ENCODE assay signal across 19 cellular contexts in genomic region chr1:27589441-27589840, GRCh38. TPM values are rescaled to one million over a fixed set of nuclear protein-coding genes. Genes with fewer than 3 reads are reported as not detected.
DNase-seq lines count a peak whose midpoint lies in the region; ATAC-seq and TF ChIP-seq lines count a peak whose summit lies in the region.
"Had no signal": no experiment of that assay in that cellular context is flagged by ENCODE, and none has a peak within 500 bp of the region (broad histone marks: within the 10 kb centered on the region; RNA-seq: fewer than 3 reads in every experiment).

No MANE protein-coding gene starts in this region.

- peaks cover 2% of the 10 kb centered on the region for H3K4me1 Mint-ChIP-seq in CD14-positive monocyte
- peaks cover 5% of the 10 kb centered on the region for H3K4me1 Mint-ChIP-seq in activated T-helper 1 cell treated with anti-CD3 and anti-CD28 coated beads, Interleukin-12 subunit alpha, Interleukin-12 subunit beta, Interleukin-2, Interleukin-4 antibody, amounts not matched to agents 30 ng/mL and 10 ng/mL and 1 ng/mL, durations not matched to agents 14 hours and 24 hours and 36 hours (ENCODE audit: low read depth)
- H3K4me1 Mint-ChIP-seq: stimulated activated naive CD8-positive, alpha-beta T cell treated with anti-CD3 and anti-CD28 coated beads, Interleukin-15, amount 100 ng/mL, for 72 hours had no signal

- no peaks in the 10 kb centered on the region for H3K27me3 Mint-ChIP-seq in CD14-positive monocyte (ENCODE audit: low read depth in 3 of 3)
- no peaks in the 10 kb centered on the region for H3K27me3 Mint-ChIP-seq in activated T-helper 1 cell treated with anti-CD3 and anti-CD28 coated beads, Interleukin-12 subunit alpha, Interleukin-12 subunit beta, Interleukin-2, Interleukin-4 antibody, amounts not matched to agents 30 ng/mL and 10 ng/mL and 1 ng/mL, durations not matched to agents 14 hours and 24 hours and 36 hours (ENCODE audit: insufficient read depth)
- H3K27me3 Mint-ChIP-seq: naive thymus-derived CD4-positive, alpha-beta T cell; stimulated activated naive CD8-positive, alpha-beta T cell treated with anti-CD3 and anti-CD28 coated beads, Interleukin-15, amount 100 ng/mL, for 72 hours had no signal

- TF ChIP-seq EP300 in stomach (IDR thresholded peaks at IDR 0.05), result no peak

- H3K27ac Mint-ChIP-seq in CD14-positive monocyte, result no peak overlapping the region
- no peak overlapping the region for H3K27ac Mint-ChIP-seq in activated T-helper 1 cell treated with anti-CD3 and anti-CD28 coated beads, Interleukin-12 subunit alpha, Interleukin-12 subunit beta, Interleukin-2, Interleukin-4 antibody, amounts not matched to agents 30 ng/mL and 10 ng/mL and 1 ng/mL, durations not matched to agents 14 hours and 24 hours and 36 hours
- H3K27ac Mint-ChIP-seq: activated naive CD4-positive, alpha-beta T cell treated with anti-CD3 and anti-CD28 coated beads for 36 hours; HFFc6; naive thymus-derived CD4-positive, alpha-beta T cell; stimulated activated naive CD8-positive, alpha-beta T cell treated with anti-CD3 and anti-CD28 coated beads, Interleukin-15, amount 100 ng/mL, for 72 hours had no signal

- intact Hi-C loops in adrenal gland (cut with DNase I), result no loop called here
- intact Hi-C loops in lower lobe of right lung (cut with DNase I), result no loop called here
- intact Hi-C loops in stomach (cut with DNase I; ENCODE audit: low total_unique reads), result no loop called here
- intact Hi-C loops in CD14-positive monocyte (cut with micrococcal nuclease), result no loop called here
- intact Hi-C loops in activated T-helper 1 cell treated with anti-CD3 and anti-CD28 coated beads, Interleukin-12 subunit alpha, Interleukin-12 subunit beta, Interleukin-2, Interleukin-4 antibody, amounts not matched to agents 30 ng/mL and 10 ng/mL and 1 ng/mL, durations not matched to agents 14 hours and 24 hours and 36 hours (cut with micrococcal nuclease), result no loop called here

- no peaks in the 10 kb centered on the region for H3K36me3 ChIP-seq in adrenal gland (replicated peaks in 1 of 2)
- H3K36me3 ChIP-seq in lower lobe of right lung, result no peaks in the 10 kb centered on the region
- peaks cover 0 to 18% (median 3%) of the 10 kb centered on the region in 4 donors for H3K36me3 ChIP-seq in stomach

- H3K9me3 Mint-ChIP-seq in CD14-positive monocyte, result no peaks in the 10 kb centered on the region
- H3K9me3 Mint-ChIP-seq in activated T-helper 1 cell treated with anti-CD3 and anti-CD28 coated beads, Interleukin-12 subunit alpha, Interleukin-12 subunit beta, Interleukin-2, Interleukin-4 antibody, amounts not matched to agents 30 ng/mL and 10 ng/mL and 1 ng/mL, durations not matched to agents 14 hours and 24 hours and 36 hours, result no peaks in the 10 kb centered on the region
- H3K9me3 Mint-ChIP-seq: activated naive CD4-positive, alpha-beta T cell treated with anti-CD3 and anti-CD28 coated beads for 36 hours; HFFc6; stimulated activated naive CD8-positive, alpha-beta T cell treated with anti-CD3 and anti-CD28 coated beads, Interleukin-15, amount 100 ng/mL, for 72 hours had no signal

- peaks cover 69 to 100% of the 10 kb centered on the region in 2 donors for H3K4me1 ChIP-seq in adrenal gland (replicated peaks in 1 of 2)
- H3K4me1 ChIP-seq in lower lobe of right lung, result peaks cover 55% of the 10 kb centered on the region
- peaks cover 54 to 93% (median 75%) of the 10 kb centered on the region in 4 donors for H3K4me1 ChIP-seq in stomach

- H3K4me3 ChIP-seq in adrenal gland, result no peak overlapping the region
- no peak overlapping the region for H3K4me3 ChIP-seq in lower lobe of right lung
- no peak overlapping the region for H3K4me3 ChIP-seq in stomach
- H3K4me3 ChIP-seq: GM12878 had no signal

- no peak for ATAC-seq in lower lobe of right lung
- ATAC-seq in GM21619 (IDR thresholded peaks at IDR 0.05; ENCODE audit: unreplicated experiment), result no peak
- ATAC-seq: GM12878; naive thymus-derived CD4-positive, alpha-beta T cell; stimulated activated naive CD8-positive, alpha-beta T cell treated with anti-CD3 and anti-CD28 coated beads, Interleukin-15, amount 100 ng/mL, for 72 hours had no signal

- H3K4me3 Mint-ChIP-seq in CD14-positive monocyte, result no peak overlapping the region
- no peak overlapping the region for H3K4me3 Mint-ChIP-seq in activated T-helper 1 cell treated with anti-CD3 and anti-CD28 coated beads, Interleukin-12 subunit alpha, Interleukin-12 subunit beta, Interleukin-2, Interleukin-4 antibody, amounts not matched to agents 30 ng/mL and 10 ng/mL and 1 ng/mL, durations not matched to agents 14 hours and 24 hours and 36 hours
- H3K4me3 Mint-ChIP-seq: activated naive CD4-positive, alpha-beta T cell treated with anti-CD3 and anti-CD28 coated beads for 36 hours; HFFc6; naive thymus-derived CD4-positive, alpha-beta T cell; stimulated activated naive CD8-positive, alpha-beta T cell treated with anti-CD3 and anti-CD28 coated beads, Interleukin-15, amount 100 ng/mL, for 72 hours had no signal

- in situ Hi-C loops in Caki2 (cut with HindIII; ENCODE audit: low pct_unique_long_range_greater_than_20kb, low sequenced_read_pairs), result no loop called here

- WGBS in adrenal gland, 4 donors, result 25 to 49% (median 42%) methylated on average over 3 to 6 of the region's 6 CpGs
- 51 to 79% (median 71%) methylated on average over 5 to 6 of the region's 6 CpGs for WGBS in stomach, 5 donors

- TF ChIP-seq POLR2A in adrenal gland (IDR thresholded peaks at IDR 0.05), result no peak
- TF ChIP-seq POLR2A in stomach (IDR thresholded peaks at IDR 0.05), result no peak

- H3K27ac ChIP-seq in adrenal gland, result peak overlapping the region; percentile 36 to 96 (median 83)
- peak overlapping the region; percentile 41 for H3K27ac ChIP-seq in lower lobe of right lung
- peak overlapping the region in 4 of 5 donors; percentile 57 to 74 (median 70) for H3K27ac ChIP-seq in stomach

- H3K9me3 ChIP-seq in adrenal gland (replicated peaks in 1 of 3) (no peaks in the 10 kb centered on the region), lower lobe of right lung (no peaks in the 10 kb centered on the region), stomach (no peaks in the 10 kb centered on the region)

- H3K36me3 Mint-ChIP-seq in CD14-positive monocyte, result no peaks in the 10 kb centered on the region
- H3K36me3 Mint-ChIP-seq in activated T-helper 1 cell treated with anti-CD3 and anti-CD28 coated beads, Interleukin-12 subunit alpha, Interleukin-12 subunit beta, Interleukin-2, Interleukin-4 antibody, amounts not matched to agents 30 ng/mL and 10 ng/mL and 1 ng/mL, durations not matched to agents 14 hours and 24 hours and 36 hours (ENCODE audit: low read depth), result no peaks in the 10 kb centered on the region
- H3K36me3 Mint-ChIP-seq: naive thymus-derived CD4-positive, alpha-beta T cell had no signal

- no peaks in the 10 kb centered on the region for H3K27me3 ChIP-seq in adrenal gland
- H3K27me3 ChIP-seq in lower lobe of right lung (ENCODE audit: low read depth), result no peaks in the 10 kb centered on the region
- no peaks in the 10 kb centered on the region for H3K27me3 ChIP-seq in stomach

- DNase-seq in Caki2 (ENCODE audit: low read depth), result peak; percentile 23
- no peak for DNase-seq in adrenal gland
- DNase-seq in lower lobe of right lung, result no peak
- DNase-seq in stomach, result no peak
- DNase-seq in occipital lobe (lab: John Stamatoyannopoulos, UW), result no peak
- no peak for DNase-seq in CD14-positive monocyte (ENCODE audit: low spot score)
- DNase-seq in activated T-helper 1 cell treated with anti-CD3 and anti-CD28 coated beads, Interleukin-12 subunit alpha, Interleukin-12 subunit beta, Interleukin-2, Interleukin-4 antibody, amounts not matched to agents 30 ng/mL and 10 ng/mL and 1 ng/mL, durations not matched to agents 14 hours and 24 hours and 36 hours (ENCODE audit: low spot score), result no peak
- DNase-seq: activated CD4-positive, CD25-positive, alpha-beta regulatory T cell treated with anti-CD3 and anti-CD28 coated beads, Interleukin-2, amount 50 U/mL, for 72 hours; activated naive CD4-positive, alpha-beta T cell treated with anti-CD3 and anti-CD28 coated beads for 36 hours; central memory CD4-positive, alpha-beta T cell; Kasumi-1; kidney glomerular epithelial cell; naive thymus-derived CD4-positive, alpha-beta T cell; NCI-H1694; NCI-H510A; stimulated activated naive CD8-positive, alpha-beta T cell treated with anti-CD3 and anti-CD28 coated beads, Interleukin-15, amount 100 ng/mL, for 72 hours had no signal

- TF ChIP-seq CTCF in adrenal gland (IDR thresholded peaks at IDR 0.05) (no peak), lower lobe of right lung (IDR thresholded peaks at IDR 0.05) (no peak), stomach (IDR thresholded peaks at IDR 0.05) (no peak), CD14-positive monocyte (IDR thresholded peaks at IDR 0.05) (no peak)

RNA-seq across cellular contexts. Expression of gene AHDC1, which starts 14.5 kb away (rescaled TPM):
- total RNA-seq in Caki2 (2014; rRNA removed; shearing (Covaris generic); ENCODE audit: low replicate concordance), result 0.32 and 0.41 TPM in 2 replicates
- total RNA-seq in adrenal gland (100 to 1,000 TPM in 1 of 8 donors, 10 to 100 TPM in 7; 43.9 to 111 (median 71.8) TPM), lower lobe of right lung (23.7 TPM), stomach (10 to 100 TPM; 10.8 to 95.0 (median 35.1) TPM), occipital lobe (11.9 TPM)
- polyA plus RNA-seq in adrenal gland (10 to 100 TPM; 10.4 to 98.5 (median 27.0) TPM), stomach (10 to 100 TPM in 1 of 3 donors, 1 to 10 TPM in 2; 5.8 to 10.3 (median 8.3) TPM), CD14-positive monocyte (under 1 TPM; 0.16 to 0.30 TPM)
- total RNA-seq in activated T-helper 1 cell treated with anti-CD3 and anti-CD28 coated beads, Interleukin-12 subunit alpha, Interleukin-12 subunit beta, Interleukin-2, Interleukin-4 antibody, amounts not matched to agents 30 ng/mL and 10 ng/mL and 1 ng/mL, durations not matched to agents 14 hours and 24 hours and 36 hours, result 33.7 and 33.9 TPM in 2 replicates

RNA-seq across cellular contexts. Expression of gene FGR, which starts 45.5 kb away (rescaled TPM):
- not detected in 2 replicates for total RNA-seq in Caki2 (2014; rRNA removed; shearing (Covaris generic); ENCODE audit: low replicate concordance)
- total RNA-seq in adrenal gland (10 to 100 TPM in 4 of 8 donors, 1 to 10 TPM in 4; 4.7 to 16.0 (median 10.4) TPM), lower lobe of right lung (193 TPM), stomach (1 to 10 TPM in 3 of 5 donors, not detected in 2; 6.7 to 8.8 (median 7.0) TPM), occipital lobe (0.78 TPM)
- polyA plus RNA-seq in adrenal gland (10 to 100 TPM in 2 of 3 donors, 1 to 10 TPM in 1; 6.0 to 51.9 (median 11.3) TPM), stomach (1 to 10 TPM; 3.1 to 9.9 (median 4.6) TPM), CD14-positive monocyte (100 to 1,000 TPM; 371 to 571 TPM)
- total RNA-seq in activated T-helper 1 cell treated with anti-CD3 and anti-CD28 coated beads, Interleukin-12 subunit alpha, Interleukin-12 subunit beta, Interleukin-2, Interleukin-4 antibody, amounts not matched to agents 30 ng/mL and 10 ng/mL and 1 ng/mL, durations not matched to agents 14 hours and 24 hours and 36 hours, result 0.21 and 0.27 TPM in 2 replicates
- total RNA-seq: HFFc6 had no signal

Comparison
In these comparisons a context has a peak if more than half of its experiments do, and no peak if none do; other contexts are left out.
1. RNA of gene FGR, which starts 45.5 kb away (total RNA-seq): 193 TPM in lower lobe of right lung (single experiment); 4.7 to 16.0 TPM in adrenal gland, 6.7 to 8.8 TPM in stomach, 0.78 TPM in occipital lobe (single experiment), 0.21 to 0.27 TPM in activated T-helper 1 cell treated with anti-CD3 and anti-CD28 coated beads, Interleukin-12 subunit alpha, Interleukin-12 subunit beta, Interleukin-2, Interleukin-4 antibody, amounts not matched to agents 30 ng/mL and 10 ng/mL and 1 ng/mL, durations not matched to agents 14 hours and 24 hours and 36 hours and not detected in Caki2; every median in the first group is over 10 times any median in the second.
2. Peak in every context shown above with its lines, with median percentiles within 50 percentile points of each other: H3K27ac ChIP-seq.